8 cellular contexts compared by ENCODE assay signal in genomic region chr12:64626588-64626987, GRCh38. TPM values are rescaled to one million over a fixed set of nuclear protein-coding genes. Genes with fewer than 3 reads are reported as not detected.
DNase-seq lines count a peak whose midpoint lies in the region; ATAC-seq and TF ChIP-seq lines count a peak whose summit lies in the region.
"Not testable (repeated sequence)": the region's sequence is repeated elsewhere in the genome, so short reads cannot be mapped to it uniquely, and the experiment has no call there.

No MANE protein-coding gene starts in this region.

- not testable (repeated sequence) for H3K27me3 Mint-ChIP-seq in CD8-positive, alpha-beta T cell (ENCODE audit: low read depth); activated T-cell treated with anti-CD3 and anti-CD28 coated beads, Interleukin-2, amount 50 U/mL, for 72 hours (ENCODE audit: low read depth); chondrocyte (ENCODE audit: low read depth); naive thymus-derived CD4-positive, alpha-beta T cell

- WGBS in spleen, 5 donors = 95 to 100% (median 100%) methylated on average over 1 of the region's 1 CpG
- WGBS in aorta, 2 donors = 96 to 98% methylated on average over 1 of the region's 1 CpG

- CTCF ChIA-PET in CD8-positive, alpha-beta T cell (lab: Charles Lee) = interaction anchor here (0.7 to 2.2 kb wide), 4 partner anchors 13 to 77 kb away, joined by 3 to 6 read pairs (median 4); no protein-coding TSS in a partner anchor
- CTCF ChIA-PET in naive thymus-derived CD4-positive, alpha-beta T cell (lab: Charles Lee) = interaction anchor here (0.6 to 1.6 kb wide), 3 partner anchors 43 to 71 kb away, joined by 3 read pairs; no protein-coding TSS in a partner anchor

- H3K9me3 ChIP-seq in CD8-positive, alpha-beta T cell (ENCODE audit: low read length); Peyer's patch; left ventricle myocardium inferior (replicated peaks); naive thymus-derived CD4-positive, alpha-beta T cell (ENCODE audit: control insufficient read depth in 2 of 3, low read length in 3 of 3); spleen; aorta (ENCODE audit: control insufficient read depth, low read length): not testable (repeated sequence)

- peak overlapping the region; percentile 35 for H3K27ac Mint-ChIP-seq in CD8-positive, alpha-beta T cell
- peak overlapping the region; percentile 84 for H3K27ac Mint-ChIP-seq in activated T-cell treated with anti-CD3 and anti-CD28 coated beads, Interleukin-2, amount 50 U/mL, for 72 hours
- peak overlapping the region; percentile 78 for H3K27ac Mint-ChIP-seq in chondrocyte (ENCODE audit: unreplicated experiment)
- peak overlapping the region in 7 of 9 donors; percentile 29 to 88 (median 37) for H3K27ac Mint-ChIP-seq in naive thymus-derived CD4-positive, alpha-beta T cell

- H3K4me3 ChIP-seq in CD8-positive, alpha-beta T cell (ENCODE audit: low read depth, low read length); Peyer's patch; left ventricle myocardium inferior; naive thymus-derived CD4-positive, alpha-beta T cell (ENCODE audit: low read length); spleen; aorta (ENCODE audit: low read length in 2 of 2): not testable (repeated sequence)

- TF ChIP-seq POLR2A in Peyer's patch (IDR thresholded peaks at IDR 0.05); spleen (IDR thresholded peaks at IDR 0.05): not testable (repeated sequence)

- peaks cover 84% of the 10 kb centered on the region for H3K4me1 Mint-ChIP-seq in CD8-positive, alpha-beta T cell (ENCODE audit: low read depth)
- peaks cover 70% of the 10 kb centered on the region for H3K4me1 Mint-ChIP-seq in activated T-cell treated with anti-CD3 and anti-CD28 coated beads, Interleukin-2, amount 50 U/mL, for 72 hours (ENCODE audit: low read depth)
- H3K4me1 Mint-ChIP-seq in chondrocyte (ENCODE audit: low read depth) = peaks cover 68% of the 10 kb centered on the region
- H3K4me1 Mint-ChIP-seq in naive thymus-derived CD4-positive, alpha-beta T cell = peaks cover 45 to 93% (median 80%) of the 10 kb centered on the region in 7 donors

- H3K36me3 Mint-ChIP-seq in CD8-positive, alpha-beta T cell = peaks cover 43% of the 10 kb centered on the region
- peaks cover 8 to 14% of the 10 kb centered on the region in 2 donors for H3K36me3 Mint-ChIP-seq in activated T-cell treated with anti-CD3 and anti-CD28 coated beads, Interleukin-2, amount 50 U/mL, for 72 hours (ENCODE audit: insufficient read depth in 2 of 2)
- H3K36me3 Mint-ChIP-seq in chondrocyte (ENCODE audit: low read depth) = not testable (repeated sequence)
- H3K36me3 Mint-ChIP-seq in naive thymus-derived CD4-positive, alpha-beta T cell = peaks cover 8 to 23% (median 20%) of the 10 kb centered on the region in 5 donors

- intact Hi-C loops in CD8-positive, alpha-beta T cell (cut with DNase I, micrococcal nuclease) = loop anchor here in 1 of 2 experiments (2.0 kb wide), 1 partner anchor 16 kb away; the partner anchor contains the start of gene RASSF3
- intact Hi-C loops in left ventricle myocardium inferior (cut with micrococcal nuclease); naive thymus-derived CD4-positive, alpha-beta T cell (cut with micrococcal nuclease); spleen (cut with DNase I; ENCODE audit: low total_unique reads); aorta (cut with DNase I): not testable (repeated sequence)

- not testable (repeated sequence) for H3K36me3 ChIP-seq in CD8-positive, alpha-beta T cell (ENCODE audit: insufficient read depth, low read length); Peyer's patch; left ventricle myocardium inferior; naive thymus-derived CD4-positive, alpha-beta T cell (ENCODE audit: control insufficient read depth in 2 of 3, insufficient read depth in 3 of 3, low read length in 3 of 3); aorta (ENCODE audit: control insufficient read depth in 1 of 2, insufficient read depth in 2 of 2, low read length in 1 of 2)
- peaks cover 0 to 18% (median 0%) of the 10 kb centered on the region in 6 donors for H3K36me3 ChIP-seq in spleen

- not testable (repeated sequence) for H3K4me3 Mint-ChIP-seq in CD8-positive, alpha-beta T cell; activated T-cell treated with anti-CD3 and anti-CD28 coated beads, Interleukin-2, amount 50 U/mL, for 72 hours; chondrocyte (ENCODE audit: unreplicated experiment)
- H3K4me3 Mint-ChIP-seq in naive thymus-derived CD4-positive, alpha-beta T cell = peak overlapping the region in 8 of 10 donors; percentile 10 to 50 (median 20)

- not testable (repeated sequence) for H3K27ac ChIP-seq in CD8-positive, alpha-beta T cell (ENCODE audit: low read depth, low read length); naive thymus-derived CD4-positive, alpha-beta T cell (ENCODE audit: low read depth, low read length)
- peak overlapping the region in 3 of 4 donors; percentile 14 to 87 (median 15) for H3K27ac ChIP-seq in Peyer's patch
- H3K27ac ChIP-seq in left ventricle myocardium inferior (replicated peaks) = peak overlapping the region; percentile 93
- peak overlapping the region; percentile 66 to 99 (median 89) for H3K27ac ChIP-seq in spleen
- H3K27ac ChIP-seq in aorta (ENCODE audit: low read depth in 1 of 2, low read length in 2 of 2) = peak overlapping the region; percentile 45 to 71

- DNase-seq in CD8-positive, alpha-beta T cell; activated T-cell treated with anti-CD3 and anti-CD28 coated beads, Interleukin-2, amount 50 U/mL, for 72 hours; chondrocyte (ENCODE audit: low spot score); left ventricle myocardium inferior; naive thymus-derived CD4-positive, alpha-beta T cell; spleen; aorta: not testable (repeated sequence)
- peak in 1 of 3 donors; percentile 32 for DNase-seq in Peyer's patch

- not testable (repeated sequence) for H3K9me3 Mint-ChIP-seq in CD8-positive, alpha-beta T cell; activated T-cell treated with anti-CD3 and anti-CD28 coated beads, Interleukin-2, amount 50 U/mL, for 72 hours; chondrocyte (ENCODE audit: low read depth); naive thymus-derived CD4-positive, alpha-beta T cell

- TF ChIP-seq CTCF in CD8-positive, alpha-beta T cell (IDR thresholded peaks at IDR 0.05); Peyer's patch (IDR thresholded peaks at IDR 0.05); chondrocyte (IDR thresholded peaks at IDR 0.05); left ventricle myocardium inferior (IDR thresholded peaks at IDR 0.05; ENCODE audit: borderline replicate concordance); spleen (IDR thresholded peaks at IDR 0.05 in 8 of 11, conservative IDR thresholded peaks at IDR 0.05 in 3 of 11): not testable (repeated sequence)

- ATAC-seq in CD8-positive, alpha-beta T cell; activated T-cell treated with anti-CD3 and anti-CD28 coated beads, Interleukin-2, amount 50 U/mL, for 72 hours (replicated peaks in 1 of 2); naive thymus-derived CD4-positive, alpha-beta T cell; aorta (ENCODE audit: low FRiP score): not testable (repeated sequence)

- H3K27me3 ChIP-seq in CD8-positive, alpha-beta T cell (ENCODE audit: insufficient read depth, low read length); Peyer's patch; left ventricle myocardium inferior (ENCODE audit: low read depth); naive thymus-derived CD4-positive, alpha-beta T cell (ENCODE audit: control insufficient read depth in 2 of 2, insufficient read depth in 2 of 2, low read length in 2 of 2); spleen (replicated peaks in 1 of 7); aorta (ENCODE audit: control insufficient read depth in 1 of 2, insufficient read depth in 2 of 2, low read length in 1 of 2): not testable (repeated sequence)

- H3K4me1 ChIP-seq in CD8-positive, alpha-beta T cell (ENCODE audit: insufficient read depth, low read length) = peaks cover 75% of the 10 kb centered on the region
- H3K4me1 ChIP-seq in Peyer's patch (peaks cover 0 to 25% (median 12%) of the 10 kb centered on the region in 4 donors), left ventricle myocardium inferior (peaks cover 73% of the 10 kb centered on the region), spleen (peaks cover 48 to 100% (median 86%) of the 10 kb centered on the region in 6 donors), aorta (ENCODE audit: control insufficient read depth in 1 of 2, insufficient read depth in 2 of 2, low read length in 2 of 2) (peaks cover 5 to 13% of the 10 kb centered on the region in 2 donors)
- H3K4me1 ChIP-seq in naive thymus-derived CD4-positive, alpha-beta T cell (ENCODE audit: control insufficient read depth in 2 of 2, insufficient read depth in 2 of 2, low read length in 2 of 2) = peaks cover 51 to 58% of the 10 kb centered on the region in 2 donors

- POLR2A ChIA-PET in CD8-positive, alpha-beta T cell (lab: Charles Lee) = interaction anchor here (1.0 to 1.6 kb wide), 3 partner anchors 9 to 58 kb away, joined by 3 to 6 read pairs (median 3); no protein-coding TSS in a partner anchor
- POLR2A ChIA-PET in naive thymus-derived CD4-positive, alpha-beta T cell (lab: Charles Lee) = interaction anchor here (1.0 to 37.8 kb wide), 4 partner anchors 9 to 55 kb away, joined by 4 to 900 read pairs (median 6); no protein-coding TSS in a partner anchor

RNA-seq across cellular contexts. Expression of gene RASSF3, which starts 16.3 kb away (rescaled TPM):
- total RNA-seq in CD8-positive, alpha-beta T cell = 100 to 1,000 TPM; 109 to 118 TPM
- total RNA-seq in Peyer's patch = 10 to 100 TPM; 14.3 to 60.2 (median 27.2) TPM
- total RNA-seq in activated T-cell treated with anti-CD3 and anti-CD28 coated beads, Interleukin-2, amount 50 U/mL, for 72 hours = 10 to 100 TPM; 40.3 to 42.4 TPM
- total RNA-seq in chondrocyte = 30.9 to 51.1 TPM (median 47.9 TPM) in 3 replicates
- total RNA-seq in left ventricle myocardium inferior = 102 TPM
- total RNA-seq in naive thymus-derived CD4-positive, alpha-beta T cell = 100 to 1,000 TPM in 4 of 5 experiments, 10 to 100 TPM in 1; 79.0 to 200 (median 107) TPM
- polyA plus RNA-seq in naive thymus-derived CD4-positive, alpha-beta T cell = 1 to 10 TPM; 4.4 to 5.5 TPM
- total RNA-seq in spleen = 100 to 1,000 TPM in 3 of 7 donors, 10 to 100 TPM in 4; 69.1 to 120 (median 97.0) TPM
- polyA plus RNA-seq in spleen = 10 to 100 TPM; 31.0 to 51.5 (median 31.8) TPM
- total RNA-seq in aorta = 100 to 1,000 TPM; 197 to 418 TPM
- 100 to 1,000 TPM in 1 of 2 donors, 10 to 100 TPM in 1; 85.1 to 445 TPM for polyA plus RNA-seq in aorta
